In the genomic region with DNA sequence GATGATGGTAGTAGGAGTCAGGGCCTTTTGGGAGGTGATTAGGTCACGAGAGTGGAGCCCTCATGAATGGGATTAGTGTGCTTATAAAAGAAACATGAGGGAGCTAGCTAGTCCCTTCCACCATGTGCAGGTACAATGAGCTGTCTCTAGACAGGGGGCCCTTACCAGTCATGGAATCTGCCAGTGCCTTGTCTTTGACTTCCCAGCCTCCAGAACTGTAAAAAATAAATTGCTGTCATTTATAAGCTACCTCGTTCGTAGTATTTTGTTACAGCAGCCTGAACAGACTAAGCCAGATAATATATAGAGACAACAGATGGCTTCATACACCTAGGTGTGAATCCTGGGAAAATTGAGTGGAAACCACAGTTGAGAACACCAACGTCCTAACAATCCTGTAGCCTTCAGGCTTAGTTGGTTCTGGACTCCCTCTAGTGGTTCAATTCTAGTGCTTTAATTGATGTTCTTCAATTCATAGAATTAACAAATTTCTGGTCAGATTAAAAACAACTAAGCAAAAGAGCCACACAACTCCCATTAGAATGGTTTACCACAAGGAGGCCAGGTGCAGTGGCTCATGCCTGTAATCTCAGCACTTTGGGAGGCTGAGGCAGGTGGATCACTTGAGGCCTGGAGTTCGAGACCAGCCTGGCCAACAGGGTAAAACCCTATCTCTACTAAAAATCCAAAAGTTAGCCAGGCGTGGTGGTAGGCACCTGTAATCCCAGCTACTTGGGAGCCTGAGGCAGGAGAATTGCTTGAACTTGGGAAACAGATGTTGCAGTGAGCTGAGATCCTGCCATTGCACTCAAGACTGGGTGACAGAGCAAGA, we compare ENCODE assay signal across 1 cellular context.
TF ChIP-seq lines count a peak whose summit lies in the region.

No MANE protein-coding gene starts in this region.

TF ChIP-seq in HEK293T, 16 proteins besides CTCF, POLR2A, EP300 and RAD21 (continued from another document):
- TF ChIP-seq FOXM1 (IDR thresholded peaks at IDR 0.05; ENCODE audit: borderline replicate concordance) (no peak), SP1 (IDR thresholded peaks at IDR 0.05) (no peak), ELF4 (IDR thresholded peaks at IDR 0.05) (no peak), SUZ12 (IDR thresholded peaks at IDR 0.05) (no peak), ZNF384 (IDR thresholded peaks at IDR 0.05) (no peak), L3MBTL2 (conservative IDR thresholded peaks at IDR 0.05) (no peak), NFRKB (IDR thresholded peaks at IDR 0.05) (no peak)
